In genomic region chr2:106542730-106543359, GRCh38 we compare ENCODE assay signal across 8 cellular contexts. TPM values are rescaled to one million over a fixed set of nuclear protein-coding genes. Genes with fewer than 3 reads are reported as not detected.
DNase-seq lines count a peak whose midpoint lies in the region; ATAC-seq, FAIRE-seq and TF ChIP-seq lines count a peak whose summit lies in the region.

No MANE protein-coding gene starts in this region.

- CTCF ChIA-PET in OCI-LY7 (lab: Charles Lee; ENCODE audit: unreplicated experiment) = no interaction called here

- H4K20me1 ChIP-seq in OCI-LY7 (ENCODE audit: insufficient read depth, low read length) (no peaks in the 10 kb centered on the region), neural cell (ENCODE audit: insufficient read depth) (no peaks in the 10 kb centered on the region)

- intact Hi-C loops in OCI-LY7 (cut with micrococcal nuclease; ENCODE audit: unreplicated experiment) (loop anchor here (2.0 to 10.0 kb wide), 2 partner anchors 438 to 618 kb away; no protein-coding TSS in a partner anchor), stomach (cut with DNase I; ENCODE audit: low total_unique reads) (no loop called here)

- H3K27ac ChIP-seq in OCI-LY7 (ENCODE audit: low read depth, low read length, poor library complexity, severe bottlenecking) = no peak overlapping the region
- H3K27ac ChIP-seq in neural cell (ENCODE audit: low read length) = no peak overlapping the region
- H3K27ac ChIP-seq in stomach = peak overlapping the region in 1 of 5 donors; percentile 18

- H3K4me3 ChIP-seq in OCI-LY7 (ENCODE audit: low read depth, low read length, poor library complexity, severe bottlenecking) = no peak overlapping the region
- H3K4me3 ChIP-seq in neural cell (ENCODE audit: low read length) = no peak overlapping the region
- peak overlapping the region in 3 of 4 donors; percentile 24 to 35 (median 25) for H3K4me3 ChIP-seq in stomach

- H3K4me1 ChIP-seq in OCI-LY7 (ENCODE audit: insufficient read depth, low read length, poor library complexity, severe bottlenecking) (no peaks in the 10 kb centered on the region), stomach (peaks cover 0 to 7% (median 2%) of the 10 kb centered on the region in 4 donors)

- POLR2A ChIA-PET in OCI-LY7 (lab: Charles Lee) = no interaction called here

- no peak for TF ChIP-seq POLR2A in stomach (IDR thresholded peaks at IDR 0.05)

- H3K36me3 ChIP-seq in OCI-LY7 (ENCODE audit: insufficient read depth, low read length) (no peaks in the 10 kb centered on the region), neural cell (ENCODE audit: insufficient read depth, low read length) (no peaks in the 10 kb centered on the region), stomach (no peaks in the 10 kb centered on the region)

- ATAC-seq in GM21381 (IDR thresholded peaks at IDR 0.05; ENCODE audit: unreplicated experiment) = peak; percentile 98

- peak; percentile 93 for TF ChIP-seq RAD21 in neural cell (conservative IDR thresholded peaks at IDR 0.05)

- peak; percentile 84 for TF ChIP-seq CTCF in OCI-LY7 (conservative IDR thresholded peaks at IDR 0.05; ENCODE audit: low read length)
- peak; percentile 88 for TF ChIP-seq CTCF in neural cell (IDR thresholded peaks at IDR 0.05; ENCODE audit: poor library complexity, severe bottlenecking)
- TF ChIP-seq CTCF in stomach (IDR thresholded peaks at IDR 0.05) = peak in 5 of 7 experiments; percentile 78 to 93 (median 92)

- H3F3A ChIP-seq in neural cell (ENCODE audit: insufficient read depth, low read length, poor library complexity, severe bottlenecking) = no peaks in the 10 kb centered on the region

- H3K4me2 ChIP-seq in OCI-LY7 (ENCODE audit: low read length) (no peak overlapping the region), neural cell (ENCODE audit: low read length) (no peak overlapping the region)

- H3K9me2 ChIP-seq in OCI-LY7 (ENCODE audit: insufficient read depth, low read length) (no peaks in the 10 kb centered on the region), neural cell (ENCODE audit: insufficient read depth, low read length) (no peaks in the 10 kb centered on the region)

- H3K27me3 ChIP-seq in neural cell (ENCODE audit: insufficient read depth, low read depth, low read length) (no peaks in the 10 kb centered on the region), stomach (peaks cover 0 to 4% (median 0%) of the 10 kb centered on the region in 3 donors)

- 6 to 10% (median 8%) methylated on average over 24 of the region's 24 CpGs for WGBS in stomach, 5 donors

- H3K79me2 ChIP-seq in OCI-LY7 (ENCODE audit: insufficient read depth, low read depth, low read length) (no peaks in the 10 kb centered on the region), neural cell (replicated peaks; ENCODE audit: insufficient read depth, low read length) (no peaks in the 10 kb centered on the region)

- no TSS peak for BruUV-seq in OCI-LY7 (replicated peaks; lab: Mats Ljungman, UMichigan)

- peak; percentile 84 for DNase-seq in D341Med (ENCODE audit: low spot score)
- DNase-seq in HTR-8/SVneo (ENCODE audit: insufficient read length, low spot score) = peak; percentile 71
- DNase-seq in OCI-LY7 (ENCODE audit: low spot score) = peak; percentile 63
- DNase-seq in activated T-cell treated with anti-CD3 and anti-CD28 coated beads, Interleukin-2, amount 50 U/mL, for 1 hour = peak; percentile 82
- peak; percentile 28 for DNase-seq in fibroblast of gingiva (ENCODE audit: low read depth)
- peak; percentile 75 for DNase-seq in stomach

- no peak for TF ChIP-seq EP300 in neural cell (conservative IDR thresholded peaks at IDR 0.05; ENCODE audit: poor library complexity, severe bottlenecking)
- TF ChIP-seq EP300 in stomach (IDR thresholded peaks at IDR 0.05) = no peak

- H3K9ac ChIP-seq in neural cell (ENCODE audit: low read length) = no peak overlapping the region

- H3K9me3 ChIP-seq in OCI-LY7 (ENCODE audit: low read length) = no peaks in the 10 kb centered on the region
- no peaks in the 10 kb centered on the region for H3K9me3 ChIP-seq in neural cell (ENCODE audit: low read length)
- H3K9me3 ChIP-seq in stomach = no peaks in the 10 kb centered on the region

- no peak overlapping the region for H2AFZ ChIP-seq in OCI-LY7 (ENCODE audit: low read length)
- no peak overlapping the region for H2AFZ ChIP-seq in neural cell (ENCODE audit: low read depth, low read length)

- no peak for FAIRE-seq in HTR-8/SVneo (lab: Jason Lieb, UNC)

TF ChIP-seq in neural cell, 6 proteins besides CTCF, POLR2A, EP300 and RAD21:
- no peak for TF ChIP-seq EZH2 (IDR thresholded peaks at IDR 0.05; ENCODE audit: borderline replicate concordance, insufficient read depth, low read length, poor library complexity, severe bottlenecking)
- peak; percentile 92 for TF ChIP-seq SMC3 (conservative IDR thresholded peaks at IDR 0.05; ENCODE audit: poor library complexity)
- TF ChIP-seq MXI1 (conservative IDR thresholded peaks at IDR 0.05; ENCODE audit: poor library complexity, severe bottlenecking) = peak; percentile 18
- TF ChIP-seq TAF1 (IDR thresholded peaks at IDR 0.05; ENCODE audit: low read depth) = no peak

RNA-seq across cellular contexts. Expression of gene CD8B2, which starts 55.7 kb away (rescaled TPM):
- total RNA-seq in OCI-LY7 (2014; rRNA removed; shearing (Covaris generic)) = not detected in 2 replicates
- total RNA-seq in OCI-LY7 (2022) (not detected in 2 replicates), stomach (not detected)
- polyA plus RNA-seq in neural cell (not detected in 2 replicates), stomach (under 1 TPM in 1 of 3 donors, not detected in 2; 0.03 TPM)
- polyA minus RNA-seq in neural cell = not detected in 2 replicates

Comparison
In these comparisons a context has a peak if more than half of its experiments do, and no peak if none do; other contexts are left out.
1. DNase-seq: peak in every context shown above with its lines; median percentile 84 in D341Med; 82 in activated T-cell treated with anti-CD3 and anti-CD28 coated beads, Interleukin-2, amount 50 U/mL, for 1 hour; 75 in stomach; 71 in HTR-8/SVneo; 63 in OCI-LY7; 28 in fibroblast of gingiva.
2. H3K4me3 ChIP-seq: peak in stomach (3 of 4); none in OCI-LY7 (single experiment) and neural cell (single experiment).
3. Peak in every context shown above with its lines, with median percentiles within 50 percentile points of each other: CTCF ChIP-seq.